22 cellular contexts compared by ENCODE assay signal in genomic region chr20:23289724-23290395, GRCh38.
"Had no signal": no experiment of that assay in that cellular context is flagged by ENCODE, and none has a peak within 500 bp of the region (broad histone marks: within the 10 kb centered on the region; RNA-seq: fewer than 3 reads in every experiment).

No MANE protein-coding gene starts in this region.

- H3K4me3 ChIP-seq: colonic mucosa, esophagus muscularis mucosa, lower lobe of right lung, pancreas, testis, tibial artery had no signal

- ATAC-seq: lower lobe of right lung; natural killer cell treated with Interleukin-12 subunit alpha and Interleukin-12 subunit beta and Interleukin-15 and Interleukin-18, amount 100 ng/mL, for 72 hours; pancreas; stimulated activated memory B cell treated with anti-CD40 and anti-IgM and Interleukin-4, amounts not matched to agents 10 μg/mL and 1 μg/mL and 100 μg/mL, for 72 hours; stimulated activated naive CD8-positive, alpha-beta T cell treated with anti-CD3 and anti-CD28 coated beads, Interleukin-15, Interleukin-2, amounts not matched to agents 100 U/mL and 50 U/mL, for 24 hours had no signal

- H3K27ac Mint-ChIP-seq: immature natural killer cell; natural killer cell treated with Interleukin-12 subunit alpha and Interleukin-12 subunit beta and Interleukin-15 and Interleukin-18, amount 100 ng/mL, for 72 hours; stimulated activated memory B cell treated with anti-CD40 and anti-IgM and Interleukin-4, amounts not matched to agents 10 μg/mL and 1 μg/mL and 100 μg/mL, for 72 hours; type B pancreatic cell had no signal

- H3K9me3 ChIP-seq: colonic mucosa, esophagus muscularis mucosa, lower lobe of right lung, neutrophil, pancreas, testis, tibial artery had no signal

- H3K36me3 Mint-ChIP-seq: immature natural killer cell; natural killer cell treated with Interleukin-12 subunit alpha and Interleukin-12 subunit beta and Interleukin-15 and Interleukin-18, amount 100 ng/mL, for 72 hours; stimulated activated memory B cell treated with anti-CD40 and anti-IgM and Interleukin-4, amounts not matched to agents 10 μg/mL and 1 μg/mL and 100 μg/mL, for 72 hours; type B pancreatic cell had no signal

- H3K4me1 Mint-ChIP-seq: central memory CD8-positive, alpha-beta T cell; immature natural killer cell; stimulated activated memory B cell treated with anti-CD40 and anti-IgM and Interleukin-4, amounts not matched to agents 10 μg/mL and 1 μg/mL and 100 μg/mL, for 72 hours had no signal

- H3K4me3 Mint-ChIP-seq: central memory CD8-positive, alpha-beta T cell; immature natural killer cell; natural killer cell treated with Interleukin-12 subunit alpha and Interleukin-12 subunit beta and Interleukin-15 and Interleukin-18, amount 100 ng/mL, for 72 hours; neural crest cell; stimulated activated memory B cell treated with anti-CD40 and anti-IgM and Interleukin-4, amounts not matched to agents 10 μg/mL and 1 μg/mL and 100 μg/mL, for 72 hours; type B pancreatic cell had no signal

- H3K27me3 ChIP-seq: colonic mucosa, neutrophil, pancreas, testis had no signal

- H3K9me3 Mint-ChIP-seq: central memory CD8-positive, alpha-beta T cell; immature natural killer cell; natural killer cell treated with Interleukin-12 subunit alpha and Interleukin-12 subunit beta and Interleukin-15 and Interleukin-18, amount 100 ng/mL, for 72 hours; neural crest cell; stimulated activated memory B cell treated with anti-CD40 and anti-IgM and Interleukin-4, amounts not matched to agents 10 μg/mL and 1 μg/mL and 100 μg/mL, for 72 hours; type B pancreatic cell had no signal

- H3K4me1 ChIP-seq: colonic mucosa, pancreas, tibial artery had no signal

- H3K36me3 ChIP-seq: colonic mucosa, esophagus muscularis mucosa, lower lobe of right lung, neutrophil, pancreas, tibial artery had no signal

- DNase-seq: colonic mucosa; dermis blood vessel endothelial cell; effector memory CD4-positive, alpha-beta T cell; foreskin melanocyte; hypothalamus; immature natural killer cell; islet precursor cell; lower lobe of right lung; pancreas; retina; stimulated activated CD4-positive, alpha-beta T cell treated with anti-CD3 and anti-CD28 coated beads, Interleukin-4, amount 100 ng/mL, for 4 hours; stimulated activated naive CD8-positive, alpha-beta T cell treated with anti-CD3 and anti-CD28 coated beads, Interleukin-15, Interleukin-2, amounts not matched to agents 100 U/mL and 50 U/mL, for 24 hours; substantia nigra; testis had no signal

- H3K27ac ChIP-seq: colonic mucosa, esophagus muscularis mucosa, lower lobe of right lung, neutrophil, pancreas, testis, tibial artery had no signal
